Comparison of ENCODE assay signal across 8 cellular contexts in genomic region chr4:70994387-70995099, GRCh38. TPM values are rescaled to one million over a fixed set of nuclear protein-coding genes. Genes with fewer than 3 reads are reported as not detected.
DNase-seq lines count a peak whose midpoint lies in the region; ATAC-seq, FAIRE-seq and TF ChIP-seq lines count a peak whose summit lies in the region.

No MANE protein-coding gene starts in this region.

- peaks cover 31% of the 10 kb centered on the region for H3K36me3 ChIP-seq in SJSA1

- TF ChIP-seq CTCF in fibroblast of mammary gland (conservative IDR thresholded peaks at IDR 0.05; ENCODE audit: control insufficient read depth, insufficient read depth, low read depth, low read length), result no peak

- no peak for ATAC-seq in activated T-cell treated with anti-CD3 and anti-CD28 coated beads, Interleukin-2, amount 50 U/mL, for 72 hours (replicated peaks in 1 of 2)
- peak; percentile 29 for ATAC-seq in HG02973 (IDR thresholded peaks at IDR 0.05; ENCODE audit: unreplicated experiment)
- ATAC-seq in stimulated activated memory B cell treated with anti-CD40 and anti-IgM and Interleukin-4, amounts not matched to agents 10 μg/mL and 1 μg/mL and 100 μg/mL, for 72 hours, result peak; percentile 68

- peak overlapping the region; percentile 94 for H3K27ac Mint-ChIP-seq in activated T-cell treated with anti-CD3 and anti-CD28 coated beads, Interleukin-2, amount 50 U/mL, for 72 hours
- peak overlapping the region; percentile 87 for H3K27ac Mint-ChIP-seq in stimulated activated memory B cell treated with anti-CD40 and anti-IgM and Interleukin-4, amounts not matched to agents 10 μg/mL and 1 μg/mL and 100 μg/mL, for 72 hours

- TF ChIP-seq POLR2A in GM12891 (IDR thresholded peaks at IDR 0.05; ENCODE audit: low read depth, low read length), result no peak

- H3K9me3 ChIP-seq in SJSA1 (replicated peaks), result no peaks in the 10 kb centered on the region

- no peak for FAIRE-seq in GM12891 (lab: Jason Lieb, UNC)

- H3K27me3 Mint-ChIP-seq in activated T-cell treated with anti-CD3 and anti-CD28 coated beads, Interleukin-2, amount 50 U/mL, for 72 hours (ENCODE audit: low read depth), result no peaks in the 10 kb centered on the region
- no peaks in the 10 kb centered on the region for H3K27me3 Mint-ChIP-seq in stimulated activated memory B cell treated with anti-CD40 and anti-IgM and Interleukin-4, amounts not matched to agents 10 μg/mL and 1 μg/mL and 100 μg/mL, for 72 hours

- H3K4me3 ChIP-seq in SJSA1, result peak overlapping the region; percentile 66
- peak overlapping the region; percentile 93 for H3K4me3 ChIP-seq in fibroblast of mammary gland (ENCODE audit: control insufficient read depth, low read depth, low read length)

- peaks cover 18% of the 10 kb centered on the region for H3K4me1 ChIP-seq in SJSA1 (replicated peaks)

- H3K36me3 Mint-ChIP-seq in activated T-cell treated with anti-CD3 and anti-CD28 coated beads, Interleukin-2, amount 50 U/mL, for 72 hours (ENCODE audit: insufficient read depth in 2 of 2), result peaks cover 8 to 17% of the 10 kb centered on the region in 2 donors
- H3K36me3 Mint-ChIP-seq in stimulated activated memory B cell treated with anti-CD40 and anti-IgM and Interleukin-4, amounts not matched to agents 10 μg/mL and 1 μg/mL and 100 μg/mL, for 72 hours, result peaks cover 24% of the 10 kb centered on the region

- H3K4me3 Mint-ChIP-seq in activated T-cell treated with anti-CD3 and anti-CD28 coated beads, Interleukin-2, amount 50 U/mL, for 72 hours, result peak overlapping the region; percentile 84 to 96
- peak overlapping the region; percentile 98 for H3K4me3 Mint-ChIP-seq in stimulated activated memory B cell treated with anti-CD40 and anti-IgM and Interleukin-4, amounts not matched to agents 10 μg/mL and 1 μg/mL and 100 μg/mL, for 72 hours

- H3K27me3 ChIP-seq in SJSA1 (replicated peaks), result no peaks in the 10 kb centered on the region

- H3K9me3 Mint-ChIP-seq in activated T-cell treated with anti-CD3 and anti-CD28 coated beads, Interleukin-2, amount 50 U/mL, for 72 hours, result peaks cover 0 to under 1% of the 10 kb centered on the region in 2 donors
- H3K9me3 Mint-ChIP-seq in stimulated activated memory B cell treated with anti-CD40 and anti-IgM and Interleukin-4, amounts not matched to agents 10 μg/mL and 1 μg/mL and 100 μg/mL, for 72 hours, result no peaks in the 10 kb centered on the region

- H3K27ac ChIP-seq in SJSA1, result no peak overlapping the region

- H3K4me1 Mint-ChIP-seq in activated T-cell treated with anti-CD3 and anti-CD28 coated beads, Interleukin-2, amount 50 U/mL, for 72 hours (ENCODE audit: low read depth), result peaks cover 49% of the 10 kb centered on the region
- peaks cover 58% of the 10 kb centered on the region for H3K4me1 Mint-ChIP-seq in stimulated activated memory B cell treated with anti-CD40 and anti-IgM and Interleukin-4, amounts not matched to agents 10 μg/mL and 1 μg/mL and 100 μg/mL, for 72 hours

- DNase-seq in activated T-cell treated with anti-CD3 and anti-CD28 coated beads, Interleukin-2, amount 50 U/mL, for 72 hours, result no peak
- DNase-seq in activated T-cell treated with anti-CD3 and anti-CD28 coated beads for 4 hours (no peak), SJSA1 (ENCODE audit: low read depth in 1 of 2, low spot score in 2 of 2) (no peak), fibroblast of mammary gland (ENCODE audit: low read depth) (no peak), hepatic stellate cell (ENCODE audit: low spot score) (no peak), GM12891 (ENCODE audit: insufficient read length, low spot score) (no peak)

TF ChIP-seq in GM12891, 5 proteins besides CTCF, POLR2A, EP300 and RAD21:
- TF ChIP-seq TAF1 (IDR thresholded peaks at IDR 0.05; ENCODE audit: low read depth, low read length) (no peak), POLR2AphosphoS5 (IDR thresholded peaks at IDR 0.05; ENCODE audit: low read depth, low read length) (no peak), PAX5 (IDR thresholded peaks at IDR 0.05; ENCODE audit: insufficient read depth, low read length, severe bottlenecking) (no peak), POU2F2 (IDR thresholded peaks at IDR 0.05; ENCODE audit: low read depth, low read length) (no peak), SPI1 (IDR thresholded peaks at IDR 0.05; ENCODE audit: low read depth, low read length) (no peak)

RNA-seq across cellular contexts. Expression of gene DCK, which starts 1.1 kb away (rescaled TPM):
- total RNA-seq in activated T-cell treated with anti-CD3 and anti-CD28 coated beads, Interleukin-2, amount 50 U/mL, for 72 hours, result 10 to 100 TPM; 36.6 to 45.4 TPM
- 57.8 and 73.5 TPM in 2 replicates for total RNA-seq in SJSA1 (2014; rRNA removed; shearing (Covaris generic))
- polyA plus RNA-seq in GM12891 (2012; ENCODE audit: low read depth, missing spikeins), result 6.2 TPM

Comparison
In these comparisons a context has a peak if more than half of its experiments do, and no peak if none do; other contexts are left out.
1. ATAC-seq: peak in HG02973 (single experiment) and stimulated activated memory B cell treated with anti-CD40 and anti-IgM and Interleukin-4, amounts not matched to agents 10 μg/mL and 1 μg/mL and 100 μg/mL, for 72 hours (single experiment); none in activated T-cell treated with anti-CD3 and anti-CD28 coated beads, Interleukin-2, amount 50 U/mL, for 72 hours (0 of 2).